ENCODE assay signal across 1 cellular context in genomic region chr3:39370450-39370849, GRCh38. TPM values are rescaled to one million over a fixed set of nuclear protein-coding genes. Genes with fewer than 3 reads are reported as not detected.
"Had no signal": no experiment of that assay in that cellular context is flagged by ENCODE, and none has a peak within 500 bp of the region (broad histone marks: within the 10 kb centered on the region; RNA-seq: fewer than 3 reads in every experiment).

No MANE protein-coding gene starts in this region.

RNA-seq across cellular contexts. Expression of gene CCR8, which starts 40.9 kb away (rescaled TPM):
- total RNA-seq: G401 had no signal
